11 cellular contexts compared by ENCODE assay signal in genomic region chr9:128454991-128455390, GRCh38. TPM values are rescaled to one million over a fixed set of nuclear protein-coding genes. Genes with fewer than 3 reads are reported as not detected.
DNase-seq lines count a peak whose midpoint lies in the region; ATAC-seq and TF ChIP-seq lines count a peak whose summit lies in the region.
"Had no signal": no experiment of that assay in that cellular context is flagged by ENCODE, and none has a peak within 500 bp of the region (broad histone marks: within the 10 kb centered on the region; RNA-seq: fewer than 3 reads in every experiment).

No MANE protein-coding gene starts in this region.

- H3K27ac Mint-ChIP-seq in T-helper 2 cell treated with Interferon-gamma antibody and Interleukin-4, amounts not matched to agents 5 μg/mL and 100 μg/mL, for 36 hours, result peak overlapping the region; percentile 55
- H3K27ac Mint-ChIP-seq in activated T-helper 2 cell treated with anti-CD3 and anti-CD28 coated beads, Interferon-gamma antibody, Interleukin-2, Interleukin-4, amounts not matched to agents 10 μg/mL and 5 μg/mL and 100 μg/mL, durations not matched to agents 14 hours and 24 hours and 36 hours, result no peak overlapping the region
- no peak overlapping the region for H3K27ac Mint-ChIP-seq in neural crest cell (ENCODE audit: unreplicated experiment)

- intact Hi-C loops in activated T-helper 2 cell treated with anti-CD3 and anti-CD28 coated beads, Interferon-gamma antibody, Interleukin-2, Interleukin-4, amounts not matched to agents 10 μg/mL and 5 μg/mL and 100 μg/mL, durations not matched to agents 14 hours and 24 hours and 36 hours (cut with micrococcal nuclease), result loop anchor here (5.0 kb wide), 1 partner anchor 97 kb away; the partner anchor contains the start of gene SPTAN1

- peaks cover 1% of the 10 kb centered on the region for H3K36me3 Mint-ChIP-seq in T-helper 2 cell treated with Interferon-gamma antibody and Interleukin-4, amounts not matched to agents 5 μg/mL and 100 μg/mL, for 36 hours (ENCODE audit: low read depth)
- H3K36me3 Mint-ChIP-seq in activated T-helper 2 cell treated with anti-CD3 and anti-CD28 coated beads, Interferon-gamma antibody, Interleukin-2, Interleukin-4, amounts not matched to agents 10 μg/mL and 5 μg/mL and 100 μg/mL, durations not matched to agents 14 hours and 24 hours and 36 hours (ENCODE audit: low read depth), result peaks cover 11% of the 10 kb centered on the region
- no peaks in the 10 kb centered on the region for H3K36me3 Mint-ChIP-seq in neural crest cell (ENCODE audit: low read depth)

- peak overlapping the region; percentile 84 for H3K4me3 Mint-ChIP-seq in T-helper 2 cell treated with Interferon-gamma antibody and Interleukin-4, amounts not matched to agents 5 μg/mL and 100 μg/mL, for 36 hours
- peak overlapping the region; percentile 93 for H3K4me3 Mint-ChIP-seq in activated T-helper 2 cell treated with anti-CD3 and anti-CD28 coated beads, Interferon-gamma antibody, Interleukin-2, Interleukin-4, amounts not matched to agents 10 μg/mL and 5 μg/mL and 100 μg/mL, durations not matched to agents 14 hours and 24 hours and 36 hours (ENCODE audit: low read depth)
- peak overlapping the region; percentile 93 for H3K4me3 Mint-ChIP-seq in neural crest cell

- H3K4me1 Mint-ChIP-seq in T-helper 2 cell treated with Interferon-gamma antibody and Interleukin-4, amounts not matched to agents 5 μg/mL and 100 μg/mL, for 36 hours (ENCODE audit: low read depth), result peaks cover 14% of the 10 kb centered on the region
- H3K4me1 Mint-ChIP-seq in activated T-helper 2 cell treated with anti-CD3 and anti-CD28 coated beads, Interferon-gamma antibody, Interleukin-2, Interleukin-4, amounts not matched to agents 10 μg/mL and 5 μg/mL and 100 μg/mL, durations not matched to agents 14 hours and 24 hours and 36 hours (ENCODE audit: low read depth), result peaks cover 12% of the 10 kb centered on the region
- H3K4me1 Mint-ChIP-seq in neural crest cell, result peaks cover 20% of the 10 kb centered on the region

- no peak for TF ChIP-seq CTCF in neural crest cell (conservative IDR thresholded peaks at IDR 0.05)

- H3K27me3 Mint-ChIP-seq in T-helper 2 cell treated with Interferon-gamma antibody and Interleukin-4, amounts not matched to agents 5 μg/mL and 100 μg/mL, for 36 hours (ENCODE audit: low read depth), result peaks cover 5% of the 10 kb centered on the region
- H3K27me3 Mint-ChIP-seq in activated T-helper 2 cell treated with anti-CD3 and anti-CD28 coated beads, Interferon-gamma antibody, Interleukin-2, Interleukin-4, amounts not matched to agents 10 μg/mL and 5 μg/mL and 100 μg/mL, durations not matched to agents 14 hours and 24 hours and 36 hours (ENCODE audit: low read depth), result no peaks in the 10 kb centered on the region
- H3K27me3 Mint-ChIP-seq in neural crest cell (ENCODE audit: low read depth), result no peaks in the 10 kb centered on the region

- no peak for DNase-seq in T-helper 2 cell treated with Interferon-gamma antibody and Interleukin-4, amounts not matched to agents 5 μg/mL and 100 μg/mL, for 36 hours (ENCODE audit: low spot score)
- DNase-seq in T-helper 2 cell, result no peak
- peak; percentile 49 for DNase-seq in NCI-H146 treated with DMSO at 0.1 percent for 48 hours (lab: John Stamatoyannopoulos, UW; ENCODE audit: unreplicated experiment)
- no peak for DNase-seq in activated T-helper 2 cell treated with anti-CD3 and anti-CD28 coated beads, Interferon-gamma antibody, Interleukin-2, Interleukin-4, amounts not matched to agents 10 μg/mL and 5 μg/mL and 100 μg/mL, durations not matched to agents 14 hours and 24 hours and 36 hours (ENCODE audit: low spot score)
- no peak for DNase-seq in neural crest cell (ENCODE audit: low read depth, low spot score)
- no peak for DNase-seq in NOMO-1 treated with dmso at 0.1 percent for 144 hours (lab: John Stamatoyannopoulos, UW; ENCODE audit: unreplicated experiment)
- DNase-seq: ACHN, GDM1, NCI-H446 treated with DMSO at 0.1 percent for 48 hours had no signal

- ATAC-seq in GM18907 (IDR thresholded peaks at IDR 0.05; ENCODE audit: unreplicated experiment) (no peak), HG03039 (IDR thresholded peaks at IDR 0.05; ENCODE audit: unreplicated experiment) (no peak)

- H3K9me3 Mint-ChIP-seq in T-helper 2 cell treated with Interferon-gamma antibody and Interleukin-4, amounts not matched to agents 5 μg/mL and 100 μg/mL, for 36 hours, result no peaks in the 10 kb centered on the region
- H3K9me3 Mint-ChIP-seq in activated T-helper 2 cell treated with anti-CD3 and anti-CD28 coated beads, Interferon-gamma antibody, Interleukin-2, Interleukin-4, amounts not matched to agents 10 μg/mL and 5 μg/mL and 100 μg/mL, durations not matched to agents 14 hours and 24 hours and 36 hours, result no peaks in the 10 kb centered on the region
- no peaks in the 10 kb centered on the region for H3K9me3 Mint-ChIP-seq in neural crest cell

RNA-seq across cellular contexts. Expression of gene ODF2, which starts 0.8 kb away (rescaled TPM):
- total RNA-seq in activated T-helper 2 cell treated with anti-CD3 and anti-CD28 coated beads, Interferon-gamma antibody, Interleukin-2, Interleukin-4, amounts not matched to agents 10 μg/mL and 5 μg/mL and 100 μg/mL, durations not matched to agents 14 hours and 24 hours and 36 hours, result 61.5 and 64.4 TPM in 2 replicates
- total RNA-seq in neural crest cell, result 85.2 and 85.5 TPM in 2 replicates

RNA-seq across cellular contexts. Expression of gene CERCAM, which starts 34.3 kb away (rescaled TPM):
- 8.2 and 9.3 TPM in 2 replicates for total RNA-seq in activated T-helper 2 cell treated with anti-CD3 and anti-CD28 coated beads, Interferon-gamma antibody, Interleukin-2, Interleukin-4, amounts not matched to agents 10 μg/mL and 5 μg/mL and 100 μg/mL, durations not matched to agents 14 hours and 24 hours and 36 hours
- total RNA-seq in neural crest cell, result 49.7 and 56.4 TPM in 2 replicates

RNA-seq across cellular contexts. Expression of gene GLE1, which starts 49.5 kb away (rescaled TPM):
- 56.0 and 57.5 TPM in 2 replicates for total RNA-seq in activated T-helper 2 cell treated with anti-CD3 and anti-CD28 coated beads, Interferon-gamma antibody, Interleukin-2, Interleukin-4, amounts not matched to agents 10 μg/mL and 5 μg/mL and 100 μg/mL, durations not matched to agents 14 hours and 24 hours and 36 hours
- total RNA-seq in neural crest cell, result 25.8 and 28.0 TPM in 2 replicates
